ENCODE assay signal across 18 cellular contexts in genomic region chr16:27520982-27521673, GRCh38. TPM values are rescaled to one million over a fixed set of nuclear protein-coding genes. Genes with fewer than 3 reads are reported as not detected.
A peak's percentile ranks its signal among the peaks of the same experiment; 100 is the strongest.
DNase-seq lines count a peak whose midpoint lies in the region; ATAC-seq and TF ChIP-seq lines count a peak whose summit lies in the region.
"Had no signal": no experiment of that assay in that cellular context is flagged by ENCODE, and none has a peak within 500 bp of the region (broad histone marks: within the 10 kb centered on the region; RNA-seq: fewer than 3 reads in every experiment).

No MANE protein-coding gene starts in this region.

- no peaks in the 10 kb centered on the region for H3K27me3 Mint-ChIP-seq in nephron progenitor cell (ENCODE audit: low read depth, poor library complexity)
- H3K27me3 Mint-ChIP-seq: activated naive CD8-positive, alpha-beta T cell treated with anti-CD3 and anti-CD28 coated beads for 36 hours had no signal

- ATAC-seq in GM19023 (IDR thresholded peaks at IDR 0.05; ENCODE audit: unreplicated experiment) = no peak
- no peak for ATAC-seq in GM18505 (IDR thresholded peaks at IDR 0.05; ENCODE audit: unreplicated experiment)

- H3K9me3 Mint-ChIP-seq in nephron progenitor cell = no peaks in the 10 kb centered on the region
- H3K9me3 Mint-ChIP-seq: activated naive CD8-positive, alpha-beta T cell treated with anti-CD3 and anti-CD28 coated beads for 36 hours; T-helper 2 cell treated with Interferon-gamma antibody and Interleukin-4, amounts not matched to agents 5 μg/mL and 100 μg/mL, for 36 hours had no signal

- H3K4me3 ChIP-seq in vagina = no peak overlapping the region
- H3K4me3 ChIP-seq: HAP-1 had no signal

- peak overlapping the region; percentile 80 for H3K27ac Mint-ChIP-seq in nephron progenitor cell
- H3K27ac Mint-ChIP-seq: activated naive CD8-positive, alpha-beta T cell treated with anti-CD3 and anti-CD28 coated beads for 36 hours; T-helper 2 cell treated with Interferon-gamma antibody and Interleukin-4, amounts not matched to agents 5 μg/mL and 100 μg/mL, for 36 hours had no signal

- no peak for TF ChIP-seq CTCF in nephron progenitor cell (IDR thresholded peaks at IDR 0.05)
- TF ChIP-seq CTCF in vagina (IDR thresholded peaks at IDR 0.05) = no peak

- DNase-seq in NCI-H82 (lab: John Stamatoyannopoulos, UW) = peak; percentile 20
- DNase-seq in NCI-H82 treated with DMSO at 0.1 percent for 48 hours (lab: John Stamatoyannopoulos, UW; ENCODE audit: unreplicated experiment) = no peak
- peak; percentile 89 for DNase-seq in cardiac septum (ENCODE audit: low spot score)
- DNase-seq in nephron progenitor cell = no peak
- no peak for DNase-seq in vagina (ENCODE audit: extremely low spot score in 2 of 2)
- no peak for DNase-seq in LoVo (ENCODE audit: low spot score)
- DNase-seq: activated naive CD8-positive, alpha-beta T cell treated with anti-CD3 and anti-CD28 coated beads for 36 hours; COR-L47; KG1; NCI-H2029 treated with DMSO at 0.1 percent for 48 hours; stimulated activated CD4-positive, alpha-beta T cell treated with anti-CD3 and anti-CD28 coated beads, Interleukin-2, amount 100 ng/mL, for 24 hours; stimulated activated naive CD4-positive, alpha-beta T cell treated with Interleukin-2 at 50 U/mL for 16 hours had no signal

- peaks cover 0 to 30% of the 10 kb centered on the region in 2 donors for H3K36me3 ChIP-seq in vagina

- H3K27ac ChIP-seq in vagina = peak overlapping the region; percentile 46
- H3K27ac ChIP-seq: 22Rv1, neutrophil had no signal

- H3K36me3 Mint-ChIP-seq in nephron progenitor cell (ENCODE audit: low read depth) = peaks cover 76% of the 10 kb centered on the region

- no peak for TF ChIP-seq POLR2A in vagina (IDR thresholded peaks at IDR 0.05)
- TF ChIP-seq POLR2A in GM18505 (IDR thresholded peaks at IDR 0.05; ENCODE audit: borderline replicate concordance, extremely low read depth, insufficient read depth, insufficient read length) = no peak

- H3K4me1 Mint-ChIP-seq in nephron progenitor cell = peaks cover 27% of the 10 kb centered on the region

- intact Hi-C loops in cardiac septum (cut with DNase I) (no loop called here), vagina (cut with DNase I) (no loop called here)

- H3K4me1 ChIP-seq in vagina = no peaks in the 10 kb centered on the region
- H3K4me1 ChIP-seq: HAP-1 had no signal

- H3K4me3 Mint-ChIP-seq in nephron progenitor cell = no peak overlapping the region
- H3K4me3 Mint-ChIP-seq: activated naive CD8-positive, alpha-beta T cell treated with anti-CD3 and anti-CD28 coated beads for 36 hours; T-helper 2 cell treated with Interferon-gamma antibody and Interleukin-4, amounts not matched to agents 5 μg/mL and 100 μg/mL, for 36 hours had no signal

- no peaks in the 10 kb centered on the region for H3K27me3 ChIP-seq in vagina
- H3K27me3 ChIP-seq: neutrophil had no signal

- H3K9me3 ChIP-seq in vagina = no peaks in the 10 kb centered on the region
- H3K9me3 ChIP-seq: HAP-1, neutrophil had no signal

RNA-seq across cellular contexts. Expression of gene GTF3C1, which starts 28.6 kb away (rescaled TPM):
- 66.3 TPM for total RNA-seq in cardiac septum
- 133 TPM for total RNA-seq in vagina

RNA-seq across cellular contexts. Expression of gene KATNIP, which starts 28.8 kb away (rescaled TPM):
- 22.6 TPM for total RNA-seq in cardiac septum
- 27.0 TPM for total RNA-seq in vagina

Comparison
In these comparisons a context has a peak if more than half of its experiments do, and no peak if none do; other contexts are left out.
1. DNase-seq: peak in NCI-H82 (single experiment) and cardiac septum (single experiment); none in NCI-H82 treated with DMSO at 0.1 percent for 48 hours (single experiment), nephron progenitor cell (single experiment), vagina (0 of 2) and LoVo (single experiment).